ENCODE assay signal across 28 cellular contexts in genomic region chr2:109302319-109302718, GRCh38.
"Had no signal": no experiment of that assay in that cellular context is flagged by ENCODE, and none has a peak within 500 bp of the region (broad histone marks: within the 10 kb centered on the region; RNA-seq: fewer than 3 reads in every experiment).

No MANE protein-coding gene starts in this region.

- H3K27me3 ChIP-seq: brain microvascular endothelial cell, colonic mucosa, esophagus squamous epithelium, gastroesophageal sphincter had no signal

- H3K4me3 ChIP-seq: colonic mucosa, esophagus squamous epithelium, gastroesophageal sphincter had no signal

- H3K27me3 Mint-ChIP-seq: activated CD8-positive, alpha-beta T cell treated with anti-CD3 and anti-CD28 coated beads for 36 hours; activated naive CD8-positive, alpha-beta T cell had no signal

- H3K4me1 Mint-ChIP-seq: activated B cell treated with CpG ODN at 0.5 μM for 24 hours; activated T-helper 17 cell treated with anti-CD3 and anti-CD28 coated beads, Interleukin-2, amount 50 U/mL, for 72 hours had no signal

- H3K36me3 Mint-ChIP-seq: activated naive CD8-positive, alpha-beta T cell had no signal

- ATAC-seq: activated CD4-positive, CD25-positive, alpha-beta regulatory T cell treated with anti-CD3 and anti-CD28 coated beads, Interleukin-2, amount 50 U/mL, for 24 hours; activated CD8-positive, alpha-beta T cell treated with anti-CD3 and anti-CD28 coated beads for 36 hours; activated T-cell treated with anti-CD3 and anti-CD28 coated beads, Interleukin-2, amount 50 U/mL, for 4 hours; activated T-helper 17 cell treated with anti-CD3 and anti-CD28 coated beads, Interleukin-2, amount 50 U/mL, for 72 hours; gastroesophageal sphincter; T-helper 17 cell had no signal

- H3K27ac ChIP-seq: brain microvascular endothelial cell, colonic mucosa, epithelial cell of prostate, esophagus squamous epithelium, gastroesophageal sphincter, WERI-Rb-1 had no signal

- DNase-seq: activated B cell treated with CpG ODN at 0.5 μM for 24 hours; activated CD4-positive, alpha-beta T cell treated with anti-CD3 and anti-CD28 coated beads for 48 hours; activated CD4-positive, alpha-beta T cell treated with anti-CD3 and anti-CD28 coated beads, Interleukin-2, amount 50 U/mL, for 1 hour; activated CD4-positive, alpha-beta T cell treated with anti-CD3 and anti-CD28 coated beads, Interleukin-2, amount 50 U/mL, for 48 hours; activated CD8-positive, alpha-beta memory T cell treated with anti-CD3 and anti-CD28 coated beads for 24 hours; activated CD8-positive, alpha-beta T cell treated with anti-CD3 and anti-CD28 coated beads for 36 hours; activated effector memory CD4-positive, alpha-beta T cell treated with Interleukin-2 at 50 U/mL for 16 hours; activated gamma-delta T cell treated with Interleukin-2 at 50 U/mL for 16 hours; activated naive CD4-positive, alpha-beta T cell treated with anti-CD3 and anti-CD28 coated beads, Interleukin-2, amount 50 U/mL, for 16 hours; activated naive CD4-positive, alpha-beta T cell treated with Interleukin-2 at 50 U/mL for 16 hours; activated T-cell treated with anti-CD3 and anti-CD28 coated beads, Interleukin-2, amount 50 U/mL, for 4 hours; amniotic stem cell; anterior cingulate cortex; brain microvascular endothelial cell; colonic mucosa; effector CD8-positive, alpha-beta T cell; esophagus squamous epithelium; foreskin melanocyte; T-helper 1 cell; T-helper 17 cell; T1000; WERI-Rb-1 had no signal

- H3K4me1 ChIP-seq: colonic mucosa, gastroesophageal sphincter had no signal

- H3K4me3 Mint-ChIP-seq: activated B cell treated with CpG ODN at 0.5 μM for 24 hours; activated CD8-positive, alpha-beta T cell treated with anti-CD3 and anti-CD28 coated beads for 36 hours; activated naive CD8-positive, alpha-beta T cell; activated T-cell treated with anti-CD3 and anti-CD28 coated beads, Interleukin-2, amount 50 U/mL, for 4 hours; activated T-helper 17 cell treated with anti-CD3 and anti-CD28 coated beads, Interleukin-2, amount 50 U/mL, for 72 hours; T-helper 17 cell; T-helper 2 cell treated with Interferon-gamma antibody and Interleukin-4, amounts not matched to agents 5 μg/mL and 100 μg/mL, for 36 hours had no signal

- H3K9me3 Mint-ChIP-seq: activated B cell treated with CpG ODN at 0.5 μM for 24 hours; activated CD8-positive, alpha-beta T cell treated with anti-CD3 and anti-CD28 coated beads for 36 hours; activated T-cell treated with anti-CD3 and anti-CD28 coated beads, Interleukin-2, amount 50 U/mL, for 4 hours; activated T-helper 17 cell treated with anti-CD3 and anti-CD28 coated beads, Interleukin-2, amount 50 U/mL, for 72 hours; T-helper 2 cell treated with Interferon-gamma antibody and Interleukin-4, amounts not matched to agents 5 μg/mL and 100 μg/mL, for 36 hours had no signal

- H3K36me3 ChIP-seq: brain microvascular endothelial cell, colonic mucosa, esophagus squamous epithelium, gastroesophageal sphincter, WERI-Rb-1 had no signal

- H3K9me3 ChIP-seq: colonic mucosa, esophagus squamous epithelium, gastroesophageal sphincter had no signal

- H3K27ac Mint-ChIP-seq: activated B cell treated with CpG ODN at 0.5 μM for 24 hours; activated CD8-positive, alpha-beta T cell treated with anti-CD3 and anti-CD28 coated beads for 36 hours; activated naive CD8-positive, alpha-beta T cell; activated T-helper 17 cell treated with anti-CD3 and anti-CD28 coated beads, Interleukin-2, amount 50 U/mL, for 72 hours; T-helper 17 cell; T-helper 2 cell treated with Interferon-gamma antibody and Interleukin-4, amounts not matched to agents 5 μg/mL and 100 μg/mL, for 36 hours had no signal
